In genomic region chr2:138730497-138731030, GRCh38 we compare ENCODE assay signal across 20 cellular contexts. TPM values are rescaled to one million over a fixed set of nuclear protein-coding genes. Genes with fewer than 3 reads are reported as not detected.
A peak's percentile ranks its signal among the peaks of the same experiment; 100 is the strongest.
DNase-seq lines count a peak whose midpoint lies in the region; ATAC-seq and TF ChIP-seq lines count a peak whose summit lies in the region.
"Had no signal": no experiment of that assay in that cellular context is flagged by ENCODE, and none has a peak within 500 bp of the region (broad histone marks: within the 10 kb centered on the region; RNA-seq: fewer than 3 reads in every experiment).

No MANE protein-coding gene starts in this region.

- H3K27ac ChIP-seq in MM.1S (ENCODE audit: low read length) (no peak overlapping the region), gastroesophageal sphincter (no peak overlapping the region)
- H3K27ac ChIP-seq: prostate gland had no signal

- no peak for TF ChIP-seq POLR2A in gastroesophageal sphincter (IDR thresholded peaks at IDR 0.05)

- DNase-seq in MM.1S (peak; percentile 41), NCI-H1092 treated with DMSO at 0.1 percent for 48 hours (lab: John Stamatoyannopoulos, UW) (no peak), iPS-NIHi7 (ENCODE audit: extremely low spot score) (no peak)
- no peak for DNase-seq in stimulated activated CD8-positive, alpha-beta memory T cell treated with anti-CD3 and anti-CD28 coated beads, Interleukin-4, amount 100 ng/mL, for 48 hours
- DNase-seq: activated naive CD8-positive, alpha-beta T cell treated with anti-CD3 and anti-CD28 coated beads, Interleukin-2, amount 10 ng/mL, durations not matched to agents 7 days and 5 days; AML-193; DMS 273 treated with DMSO at 0.1 percent for 48 hours; effector memory CD4-positive, alpha-beta T cell; HFFc6; naive thymus-derived CD4-positive, alpha-beta T cell; NCI-H2029; NCI-H748 treated with DMSO at 0.1 percent for 48 hours; T-helper 1 cell had no signal

- no peak overlapping the region for H3K4me2 ChIP-seq in MM.1S (ENCODE audit: low read depth, low read length)

- no peaks in the 10 kb centered on the region for H3K79me2 ChIP-seq in MM.1S (ENCODE audit: low read length)

- no peaks in the 10 kb centered on the region for H3K36me3 ChIP-seq in MM.1S (replicated peaks; ENCODE audit: insufficient read depth, low read length)
- H3K36me3 ChIP-seq in gastroesophageal sphincter: no peaks in the 10 kb centered on the region
- H3K36me3 ChIP-seq: prostate gland had no signal

- H3K4me3 ChIP-seq in MM.1S (ENCODE audit: low read length) (no peak overlapping the region), gastroesophageal sphincter (no peak overlapping the region)
- H3K4me3 ChIP-seq: prostate gland had no signal

- no peaks in the 10 kb centered on the region for H3F3A ChIP-seq in MM.1S (ENCODE audit: insufficient read depth, low read length)

- H3K9me3 ChIP-seq in MM.1S (replicated peaks; ENCODE audit: insufficient read depth, low read length) (no peaks in the 10 kb centered on the region), gastroesophageal sphincter (peaks cover 0 to under 1% (median 0%) of the 10 kb centered on the region in 3 donors)
- H3K9me3 ChIP-seq: prostate gland had no signal

- peak; percentile 97 for ATAC-seq in GM18870 (IDR thresholded peaks at IDR 0.05; ENCODE audit: unreplicated experiment)
- peak; percentile 68 for ATAC-seq in GM21515 (IDR thresholded peaks at IDR 0.05; ENCODE audit: unreplicated experiment)
- ATAC-seq in HG02970 (IDR thresholded peaks at IDR 0.05; ENCODE audit: low FRiP score, unreplicated experiment): peak; percentile 74
- no peak for ATAC-seq in gastroesophageal sphincter
- ATAC-seq: naive thymus-derived CD4-positive, alpha-beta T cell had no signal

- TF ChIP-seq CTCF in MM.1S (IDR thresholded peaks at IDR 0.05; ENCODE audit: low read length) (no peak), gastroesophageal sphincter (IDR thresholded peaks at IDR 0.05) (no peak)

- WGBS in gastroesophageal sphincter (ENCODE audit: low coverage in 1 of 2), 2 donors: 83 to 100% methylated on average over 3 of the region's 3 CpGs

- H3K9ac ChIP-seq in MM.1S (ENCODE audit: low read length): no peak overlapping the region

- no peaks in the 10 kb centered on the region for H4K20me1 ChIP-seq in MM.1S (ENCODE audit: insufficient read depth, low read length)

- no peaks in the 10 kb centered on the region for H3K9me2 ChIP-seq in MM.1S (replicated peaks; ENCODE audit: insufficient read depth, low read length)

- no peak overlapping the region for H2AFZ ChIP-seq in MM.1S (ENCODE audit: low read length)

- H3K27me3 ChIP-seq in MM.1S (replicated peaks; ENCODE audit: insufficient read depth, low read length) (no peaks in the 10 kb centered on the region), gastroesophageal sphincter (no peaks in the 10 kb centered on the region)

- H3K4me1 ChIP-seq in MM.1S (ENCODE audit: low read length): no peaks in the 10 kb centered on the region
- no peaks in the 10 kb centered on the region for H3K4me1 ChIP-seq in gastroesophageal sphincter
- H3K4me1 ChIP-seq: prostate gland had no signal

- no peak for TF ChIP-seq EP300 in gastroesophageal sphincter (IDR thresholded peaks at IDR 0.05)

RNA-seq across cellular contexts. Expression of gene NXPH2, which starts 49.6 kb away (rescaled TPM):
- not detected for total RNA-seq in gastroesophageal sphincter
- total RNA-seq: activated naive CD8-positive, alpha-beta T cell treated with anti-CD3 and anti-CD28 coated beads, Interleukin-2, amount 10 ng/mL, durations not matched to agents 7 days and 5 days; cardiac septum; HFFc6; LHCN-M2; naive thymus-derived CD4-positive, alpha-beta T cell; prostate gland had no signal
